ENCODE assay signal across 8 cellular contexts in the genomic region with DNA sequence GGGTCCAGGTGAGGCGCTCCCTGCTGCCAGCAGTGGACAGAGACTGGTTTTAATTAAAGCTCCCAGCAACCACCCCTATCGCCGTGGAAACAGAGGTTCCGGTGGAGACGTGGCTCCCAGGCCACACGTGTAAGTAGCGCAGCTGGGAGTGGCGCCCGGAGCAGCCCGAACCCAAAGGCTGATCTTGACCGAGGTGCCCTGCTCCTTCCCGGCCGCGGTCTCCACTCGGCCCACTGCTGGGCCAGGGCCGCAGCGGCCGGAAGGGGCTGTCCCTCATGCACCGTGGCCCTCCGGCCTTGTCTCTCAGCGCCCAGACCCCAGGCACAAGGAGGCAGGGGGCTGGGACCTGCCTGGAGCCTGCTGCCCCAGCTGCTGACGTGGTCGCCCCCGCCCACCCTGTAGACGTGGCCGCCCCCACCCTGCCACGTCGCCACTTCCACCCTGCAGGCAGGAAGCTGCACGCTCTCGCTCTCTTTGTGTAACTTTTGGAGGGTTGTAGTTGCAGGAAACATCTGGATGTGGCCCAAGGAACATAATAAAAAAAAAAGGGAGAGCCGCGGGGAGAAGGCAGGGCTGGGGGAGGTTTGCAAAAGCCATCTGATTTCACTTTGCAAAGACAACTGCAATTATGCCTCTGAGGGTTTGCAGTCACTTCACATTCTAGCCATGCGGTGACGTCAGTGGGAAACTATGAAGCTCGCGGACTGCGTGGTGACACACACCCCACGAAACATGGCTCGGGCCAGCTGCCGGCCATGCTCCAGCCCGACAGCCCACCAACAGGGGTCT.
A peak's percentile ranks its signal among the peaks of the same experiment; 100 is the strongest.
DNase-seq lines count a peak whose midpoint lies in the region; ATAC-seq, FAIRE-seq and TF ChIP-seq lines count a peak whose summit lies in the region.

No MANE protein-coding gene starts in this region.

- H4K20me1 ChIP-seq in BLaER1 treated with 17β-estradiol and CSF1 and Interleukin-3, amounts not matched to agents 10 nM and 100 nM, result no peaks in the 10 kb centered on the region

- H3K9me3 Mint-ChIP-seq in natural killer cell, result no peaks in the 10 kb centered on the region

- DNase-seq in NCI-H2196 (lab: John Stamatoyannopoulos, UW; ENCODE audit: unreplicated experiment) (peak; percentile 28), activated T-cell treated with anti-CD3 and anti-CD28 coated beads for 24 hours (ENCODE audit: low read depth) (peak; percentile 55), epidermal melanocyte (ENCODE audit: insufficient read length, low spot score) (peak; percentile 84), natural killer cell (peak; percentile 72), D721Med (ENCODE audit: insufficient read length, low spot score) (no peak), midbrain (lab: John Stamatoyannopoulos, UW) (no peak)
- peak; percentile 56 to 87 (median 75) for DNase-seq in stimulated activated naive CD4-positive, alpha-beta T cell (lab: John Stamatoyannopoulos, UW)

- intact Hi-C loops in natural killer cell (cut with micrococcal nuclease), result no loop called here

- TF ChIP-seq CTCF in natural killer cell (IDR thresholded peaks at IDR 0.05) (no peak), D721Med (IDR thresholded peaks at IDR 0.05; ENCODE audit: insufficient read depth, missing control alignments) (no peak)

- peak overlapping the region; percentile 94 for H3K4me3 Mint-ChIP-seq in natural killer cell

- H3K4me1 ChIP-seq in BLaER1 treated with 17β-estradiol and CSF1 and Interleukin-3, amounts not matched to agents 10 nM and 100 nM, result peaks cover 62 to 87% (median 86%) of the 10 kb centered on the region in 10 experiments

- H3K36me3 ChIP-seq in BLaER1 treated with 17β-estradiol and CSF1 and Interleukin-3, amounts not matched to agents 10 nM and 100 nM, result no peaks in the 10 kb centered on the region

- H3K27ac ChIP-seq in BLaER1 treated with 17β-estradiol and CSF1 and Interleukin-3, amounts not matched to agents 10 nM and 100 nM, result peak overlapping the region; percentile 75 to 100 (median 95)

- no peaks in the 10 kb centered on the region; a peak in 1 of 22 replicates for H3K27me3 ChIP-seq in BLaER1 treated with 17β-estradiol and CSF1 and Interleukin-3, amounts not matched to agents 10 nM and 100 nM

- peak overlapping the region; percentile 70 to 95 (median 79) for H3K9ac ChIP-seq in BLaER1 treated with 17β-estradiol and CSF1 and Interleukin-3, amounts not matched to agents 10 nM and 100 nM

- peak overlapping the region; percentile 86 to 98 (median 93) for H3K4me2 ChIP-seq in BLaER1 treated with 17β-estradiol and CSF1 and Interleukin-3, amounts not matched to agents 10 nM and 100 nM

- peak overlapping the region; percentile 93 to 95 for H3K27ac Mint-ChIP-seq in natural killer cell

- no peaks in the 10 kb centered on the region for H3K27me3 Mint-ChIP-seq in natural killer cell (ENCODE audit: low read depth in 2 of 2)

- peaks cover 0 to under 1% (median 0%) of the 10 kb centered on the region in 11 experiments; a peak in 3 of 22 replicates for H3K9me3 ChIP-seq in BLaER1 treated with 17β-estradiol and CSF1 and Interleukin-3, amounts not matched to agents 10 nM and 100 nM (replicated peaks in 1 of 11)

- H3K4me1 Mint-ChIP-seq in natural killer cell, result peaks cover 13 to 17% of the 10 kb centered on the region in 2 donors

- peak overlapping the region in 9 of 10 experiments; percentile 22 to 63 (median 39); a peak in 18 of 20 replicates for H3K4me3 ChIP-seq in BLaER1 treated with 17β-estradiol and CSF1 and Interleukin-3, amounts not matched to agents 10 nM and 100 nM

- FAIRE-seq in D721Med (lab: Jason Lieb, UNC), result no peak

- no peaks in the 10 kb centered on the region for H3K36me3 Mint-ChIP-seq in natural killer cell

- ATAC-seq in natural killer cell, result peak; percentile 88 to 91 (median 90)

Comparison
In these comparisons a context has a peak if more than half of its experiments do, and no peak if none do; other contexts are left out.
1. DNase-seq: peak in NCI-H2196 (single experiment), activated T-cell treated with anti-CD3 and anti-CD28 coated beads for 24 hours (single experiment), epidermal melanocyte (single experiment), natural killer cell (single experiment) and stimulated activated naive CD4-positive, alpha-beta T cell (6 of 6); none in D721Med (single experiment) and midbrain (single experiment).